Comparison of ENCODE assay signal across 1 cellular context in genomic region chr19:42433503-42434260, GRCh38.
TF ChIP-seq lines count a peak whose summit lies in the region.

No MANE protein-coding gene starts in this region.

TF ChIP-seq in HEK293, 187 proteins besides CTCF, POLR2A, EP300 and RAD21 (continued from another document and continues in another):
- TF ChIP-seq ZBTB26 (tag by site-specific recombination; optimal IDR thresholded peaks at IDR 0.05) (no peak), PBX3 (CRISPR knock-in tag; IDR thresholded peaks at IDR 0.05) (no peak), KLF9 (tag by site-specific recombination; IDR thresholded peaks at IDR 0.05; ENCODE audit: low read depth) (no peak), ZNF629 (tag by site-specific recombination; IDR thresholded peaks at IDR 0.05) (0 out of 2 replicates have a peak, but pooled peaks have one; percentile 19), ZNF664 (tag by site-specific recombination; IDR thresholded peaks at IDR 0.05) (no peak), ZNF518A (tag by site-specific recombination; conservative IDR thresholded peaks at IDR 0.05; ENCODE audit: low read depth) (no peak), YY2 (tag by site-specific recombination; IDR thresholded peaks at IDR 0.05) (peak; percentile 39; the same call in 1 of the 2 replicates), TRIM28 (IDR thresholded peaks at IDR 0.05; ENCODE audit: borderline replicate concordance, low read length) (no peak), SCRT1 (tag by site-specific recombination; IDR thresholded peaks at IDR 0.05; ENCODE audit: borderline replicate concordance) (no peak), ZXDB (tag by site-specific recombination; IDR thresholded peaks at IDR 0.05) (peak; percentile 37; the same call in 1 of the 2 replicates), ZNF654 (tag by site-specific recombination; IDR thresholded peaks at IDR 0.05; ENCODE audit: low read depth) (peak; percentile 64), ZNF18 (tag by site-specific recombination; IDR thresholded peaks at IDR 0.05) (no peak), ZBTB21 (tag by site-specific recombination; IDR thresholded peaks at IDR 0.05) (no peak), ZNF555 (tag by site-specific recombination; conservative IDR thresholded peaks at IDR 0.05) (no peak), HOXA7 (CRISPR knock-in tag; IDR thresholded peaks at IDR 0.05; ENCODE audit: borderline replicate concordance) (no peak), ZNF837 (tag by site-specific recombination; IDR thresholded peaks at IDR 0.05) (no peak), ZNF354C (tag by site-specific recombination; IDR thresholded peaks at IDR 0.05; ENCODE audit: borderline replicate concordance, low read depth) (no peak), ZFP41 (tag by site-specific recombination; IDR thresholded peaks at IDR 0.05; ENCODE audit: borderline replicate concordance) (no peak), ZNF114 (tag by site-specific recombination; IDR thresholded peaks at IDR 0.05) (no peak), ZNF514 (tag by site-specific recombination; IDR thresholded peaks at IDR 0.05) (no peak), ZFHX2 (tag by site-specific recombination; conservative IDR thresholded peaks at IDR 0.05) (0 out of 2 replicates have a peak, but pooled peaks have one; percentile 10), GLIS1 (tag by site-specific recombination; IDR thresholded peaks at IDR 0.05) (peak; percentile 32; the same call in 1 of the 2 replicates), PRDM1 (tag by site-specific recombination; IDR thresholded peaks at IDR 0.05) (peak; percentile 68), MEIS1 (CRISPR knock-in tag; IDR thresholded peaks at IDR 0.05; ENCODE audit: borderline replicate concordance) (no peak), PRDM2 (tag by site-specific recombination; IDR thresholded peaks at IDR 0.05; ENCODE audit: borderline replicate concordance) (no peak), ZBTB44 (tag by site-specific recombination; IDR thresholded peaks at IDR 0.05) (no peak), ZBTB17 (tag by site-specific recombination; IDR thresholded peaks at IDR 0.05) (0 out of 2 replicates have a peak, but pooled peaks have one; percentile 11), ZNF341 (tag by site-specific recombination; IDR thresholded peaks at IDR 0.05; ENCODE audit: low read depth) (no peak), ZNF16 (tag by site-specific recombination; IDR thresholded peaks at IDR 0.05; ENCODE audit: low read depth) (no peak), EGR2 (tag by site-specific recombination; IDR thresholded peaks at IDR 0.05; ENCODE audit: low read depth) (no peak), GFI1B (tag by site-specific recombination; IDR thresholded peaks at IDR 0.05) (no peak), ZNF660 (tag by site-specific recombination; IDR thresholded peaks at IDR 0.05) (peak; percentile 81), ZNF175 (tag by site-specific recombination; IDR thresholded peaks at IDR 0.05) (no peak), ZSCAN30 (tag by site-specific recombination; IDR thresholded peaks at IDR 0.05) (0 out of 2 replicates have a peak, but pooled peaks have one; percentile 55), SP2 (tag by site-specific recombination; IDR thresholded peaks at IDR 0.05) (no peak), ZSCAN4 (tag by site-specific recombination; IDR thresholded peaks at IDR 0.05) (no peak), ZNF366 (tag by site-specific recombination; conservative IDR thresholded peaks at IDR 0.05) (0 out of 2 replicates have a peak, but pooled peaks have one; percentile 24), ZNF112 (tag by site-specific recombination; IDR thresholded peaks at IDR 0.05) (no peak), WT1 (tag by site-specific recombination; IDR thresholded peaks at IDR 0.05) (no peak), ZNF571 (tag by site-specific recombination; IDR thresholded peaks at IDR 0.05) (no peak), ZEB2 (tag by site-specific recombination; IDR thresholded peaks at IDR 0.05) (peak; percentile 62), ZNF473 (tag by site-specific recombination; IDR thresholded peaks at IDR 0.05) (no peak), ZNF23 (tag by site-specific recombination; IDR thresholded peaks at IDR 0.05; ENCODE audit: borderline replicate concordance) (no peak), ZNF449 (tag by site-specific recombination; IDR thresholded peaks at IDR 0.05) (no peak)
- TF ChIP-seq, protein P1, sequence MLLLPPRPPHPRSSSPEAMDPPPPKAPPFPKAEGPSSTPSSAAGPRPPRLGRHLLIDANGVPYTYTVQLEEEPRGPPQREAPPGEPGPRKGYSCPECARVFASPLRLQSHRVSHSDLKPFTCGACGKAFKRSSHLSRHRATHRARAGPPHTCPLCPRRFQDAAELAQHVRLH (tag by site-specific recombination; IDR thresholded peaks at IDR 0.05), result peak; percentile 49; the same call in 1 of the 2 replicates
